ENCODE assay signal across 13 cellular contexts in genomic region chr2:43071629-43072550, GRCh38.
DNase-seq lines count a peak whose midpoint lies in the region; ATAC-seq and TF ChIP-seq lines count a peak whose summit lies in the region.
"Had no signal": no experiment of that assay in that cellular context is flagged by ENCODE, and none has a peak within 500 bp of the region (broad histone marks: within the 10 kb centered on the region; RNA-seq: fewer than 3 reads in every experiment).

No MANE protein-coding gene starts in this region.

- H2AFZ ChIP-seq in H9 (ENCODE audit: low read length) = no peak overlapping the region

- no peaks in the 10 kb centered on the region; a peak in 1 of 7 replicates for H3K36me3 Mint-ChIP-seq in H9 (ENCODE audit: insufficient read depth in 1 of 3, low read depth in 3 of 3)

- H3K4me3 ChIP-seq in mesodermal cell (ENCODE audit: extremely low read depth, insufficient read depth, low read length, poor library complexity, severe bottlenecking) = no peak overlapping the region
- H3K4me3 ChIP-seq in subcutaneous abdominal adipose tissue (ENCODE audit: low read depth in 1 of 5, low read length in 5 of 5) = peak overlapping the region in 3 of 5 donors; percentile 4 to 42 (median 29)
- H3K4me3 ChIP-seq in body of pancreas = no peak overlapping the region

- H2BK15ac ChIP-seq in H9 (ENCODE audit: low read depth, low read length) = no peak overlapping the region

- peaks cover 12% of the 10 kb centered on the region for H3K27me3 Mint-ChIP-seq in H9 (ENCODE audit: low read depth)
- H3K27me3 Mint-ChIP-seq: IgD-negative memory B cell had no signal

- no peak overlapping the region for H2BK20ac ChIP-seq in H9 (ENCODE audit: low read depth, low read length, poor library complexity, severe bottlenecking)

- H3K79me1 ChIP-seq in H9 (ENCODE audit: insufficient read depth, low read depth, low read length, poor library complexity, severe bottlenecking) = no peaks in the 10 kb centered on the region

- H4K91ac ChIP-seq in H9 (ENCODE audit: insufficient read length, low read depth, low read length) = no peak overlapping the region

- H3K27ac Mint-ChIP-seq in H9 = peak overlapping the region in 2 of 3 experiments; percentile 10 to 31; a peak in 2 of 7 replicates
- H3K27ac Mint-ChIP-seq: activated CD8-positive, alpha-beta T cell treated with anti-CD3 and anti-CD28 coated beads, Interleukin-2, amount 10 ng/mL, durations not matched to agents 7 days and 5 days; CD14-positive monocyte; IgD-negative memory B cell had no signal

- H2BK12ac ChIP-seq in H9 (ENCODE audit: insufficient read length, low read depth, low read length) = no peak overlapping the region

- no peaks in the 10 kb centered on the region for H3K9me3 Mint-ChIP-seq in H9
- H3K9me3 Mint-ChIP-seq: IgD-negative memory B cell had no signal

- TF ChIP-seq POLR2A in body of pancreas (IDR thresholded peaks at IDR 0.05) = no peak

- no peak overlapping the region for H3K9ac ChIP-seq in H9 (ENCODE audit: extremely low read depth, insufficient read length, low read length)
- H3K9ac ChIP-seq in subcutaneous abdominal adipose tissue (ENCODE audit: low read length in 5 of 5) = peak overlapping the region in 2 of 5 donors; percentile 22 to 70

- no peak for TF ChIP-seq CTCF in H9 (conservative IDR thresholded peaks at IDR 0.05)
- TF ChIP-seq CTCF in body of pancreas (IDR thresholded peaks at IDR 0.05) = no peak

- no peak overlapping the region for H3K4me2 ChIP-seq in H9 (ENCODE audit: insufficient read depth, insufficient read length, low read length)

- no peak overlapping the region for H4K5ac ChIP-seq in H9 (ENCODE audit: insufficient read length, low read depth, low read length)

- H2BK5ac ChIP-seq in H9 (ENCODE audit: insufficient read length, low read length) = no peak overlapping the region

- intact Hi-C loops in body of pancreas (cut with DNase I) = no loop called here

- H3K27ac ChIP-seq in H9 (ENCODE audit: insufficient read length, low read depth, low read length) = no peak overlapping the region
- peak overlapping the region; percentile 36 for H3K27ac ChIP-seq in mesodermal cell (ENCODE audit: low read depth, low read length, severe bottlenecking)
- peak overlapping the region; percentile 79 for H3K27ac ChIP-seq in subcutaneous abdominal adipose tissue (ENCODE audit: low read depth, low read length)
- peak overlapping the region in 1 of 4 donors; percentile 18 for H3K27ac ChIP-seq in body of pancreas

- no peak overlapping the region for H3T11ph ChIP-seq in H9 (ENCODE audit: low read length)

- H3K56ac ChIP-seq in H9 (ENCODE audit: insufficient read length, low read depth, low read length) = no peak overlapping the region

- H3K79me2 ChIP-seq in H9 (ENCODE audit: insufficient read depth, low read length) = no peaks in the 10 kb centered on the region

- no peak overlapping the region for H2AK5ac ChIP-seq in H9 (ENCODE audit: insufficient read length, low read length)

- DNase-seq in H9 (no peak), fibroblast of gingiva (ENCODE audit: low read depth) (peak; percentile 88), body of pancreas (no peak), inferior parietal cortex (ENCODE audit: extremely low spot score) (no peak)
- no peak for DNase-seq in central memory CD4-positive, alpha-beta T cell
- no peak for DNase-seq in stimulated activated CD4-positive, alpha-beta T cell treated with anti-CD3 and anti-CD28 coated beads, Interleukin-2, amount 100 ng/mL, for 24 hours
- DNase-seq: activated CD8-positive, alpha-beta T cell treated with anti-CD3 and anti-CD28 coated beads, Interleukin-2, amount 10 ng/mL, durations not matched to agents 7 days and 5 days; NCI-H2081; substantia nigra had no signal

- H3K9me3 ChIP-seq in H9 (ENCODE audit: control insufficient read depth, low read depth, low read length) = no peaks in the 10 kb centered on the region
- H3K9me3 ChIP-seq in mesodermal cell (ENCODE audit: control insufficient read depth, low read length) = no peaks in the 10 kb centered on the region
- H3K9me3 ChIP-seq in subcutaneous abdominal adipose tissue (ENCODE audit: control insufficient read depth in 5 of 5, low read length in 5 of 5) = no peaks in the 10 kb centered on the region
- H3K9me3 ChIP-seq in body of pancreas = no peaks in the 10 kb centered on the region

- H3K27me3 ChIP-seq in H9 (ENCODE audit: insufficient read depth, low read length) (no peaks in the 10 kb centered on the region), subcutaneous abdominal adipose tissue (ENCODE audit: control insufficient read depth in 5 of 5, insufficient read depth in 4 of 5, low read length in 5 of 5) (no peaks in the 10 kb centered on the region), body of pancreas (no peaks in the 10 kb centered on the region)

- no peak overlapping the region for H2BK120ac ChIP-seq in H9 (ENCODE audit: low read depth, low read length, poor library complexity, severe bottlenecking)

- no peaks in the 10 kb centered on the region for H3K23me2 ChIP-seq in H9 (ENCODE audit: insufficient read length, low read depth, low read length, poor library complexity, severe bottlenecking)

- H3K23ac ChIP-seq in H9 (ENCODE audit: insufficient read length, low read depth, low read length) = no peak overlapping the region

- H3K18ac ChIP-seq in H9 (ENCODE audit: insufficient read length, low read depth, low read length) = no peak overlapping the region

- ATAC-seq in body of pancreas = no peak
- ATAC-seq: activated CD8-positive, alpha-beta T cell treated with anti-CD3 and anti-CD28 coated beads, Interleukin-2, amount 10 ng/mL, durations not matched to agents 7 days and 5 days had no signal

- no peak overlapping the region for H3K4ac ChIP-seq in H9 (ENCODE audit: low read depth, low read length)

- no peaks in the 10 kb centered on the region for H3K4me1 ChIP-seq in H9 (ENCODE audit: insufficient read depth, low read length)
- peaks cover 14% of the 10 kb centered on the region for H3K4me1 ChIP-seq in mesodermal cell (ENCODE audit: control insufficient read depth, insufficient read depth, low read length, poor library complexity, severe bottlenecking)
- peaks cover 39 to 77% (median 68%) of the 10 kb centered on the region in 5 donors for H3K4me1 ChIP-seq in subcutaneous abdominal adipose tissue (ENCODE audit: control insufficient read depth in 5 of 5, insufficient read depth in 5 of 5, low read length in 5 of 5)
- peaks cover 19% of the 10 kb centered on the region for H3K4me1 ChIP-seq in body of pancreas

- no peak overlapping the region for H3K4me3 Mint-ChIP-seq in H9
- H3K4me3 Mint-ChIP-seq: activated CD8-positive, alpha-beta T cell treated with anti-CD3 and anti-CD28 coated beads, Interleukin-2, amount 10 ng/mL, durations not matched to agents 7 days and 5 days; CD14-positive monocyte; IgD-negative memory B cell had no signal

- no peak overlapping the region for H4K8ac ChIP-seq in H9 (replicated peaks; ENCODE audit: insufficient read length, low read depth, low read length)

- no peaks in the 10 kb centered on the region for H4K20me1 ChIP-seq in H9 (ENCODE audit: control insufficient read depth, insufficient read depth, insufficient read length)

- no CpG with 5 or more reads among the region's 16 CpGs for WGBS in H9 (ENCODE audit: extremely low coverage, insufficient read length, low lambda C conversion rate)
- WGBS in mesodermal cell (ENCODE audit: insufficient coverage in 2 of 2), 2 experiments = 92 to 95% methylated on average over 8 to 11 of the region's 16 CpGs
- 90 to 96% methylated on average over 11 to 16 of the region's 16 CpGs for WGBS in body of pancreas, 2 donors

- no peak overlapping the region for H3K14ac ChIP-seq in H9 (ENCODE audit: insufficient read depth, low read length)

- no peaks in the 10 kb centered on the region for H3K36me3 ChIP-seq in mesodermal cell (ENCODE audit: control insufficient read depth, insufficient read depth, low read length)
- H3K36me3 ChIP-seq in subcutaneous abdominal adipose tissue (ENCODE audit: control insufficient read depth in 5 of 5, insufficient read depth in 5 of 5, low read length in 5 of 5) = no peaks in the 10 kb centered on the region
- H3K36me3 ChIP-seq in body of pancreas (replicated peaks in 1 of 2; ENCODE audit: insufficient read depth in 1 of 2, low read depth in 2 of 2) = no peaks in the 10 kb centered on the region

- peaks cover 4 to 14% of the 10 kb centered on the region in 2 experiments; a peak in 3 of 4 replicates for H3K4me1 Mint-ChIP-seq in H9
- H3K4me1 Mint-ChIP-seq: IgD-negative memory B cell had no signal

Comparison
In these comparisons a context has a peak if more than half of its experiments do, and no peak if none do; other contexts are left out.
1. H3K4me3 ChIP-seq: peak in subcutaneous abdominal adipose tissue (3 of 5); none in mesodermal cell (single experiment) and body of pancreas (0 of 2).